1 cellular context compared by ENCODE assay signal in the genomic region with DNA sequence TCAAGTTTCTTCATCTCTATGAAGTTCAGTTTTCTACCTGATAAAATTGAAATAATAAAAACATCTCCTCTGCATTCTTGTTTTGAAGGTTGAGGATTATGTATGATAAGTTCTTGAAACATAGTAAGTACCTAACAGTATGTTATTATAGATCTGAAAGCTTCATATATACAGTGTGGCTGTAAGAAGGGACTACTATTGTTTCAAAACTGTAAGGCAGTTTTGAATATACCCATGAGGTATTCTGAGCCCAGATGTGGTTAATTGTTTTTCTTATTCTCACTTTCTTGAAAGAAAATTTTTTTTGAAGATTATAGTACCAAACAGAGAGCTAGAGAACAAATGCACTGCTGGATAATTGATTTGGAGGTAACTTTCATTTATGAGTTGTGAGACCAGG.
TF ChIP-seq lines count a peak whose summit lies in the region.

No MANE protein-coding gene starts in this region.

TF ChIP-seq in GM12878, 131 proteins besides CTCF, POLR2A, EP300 and RAD21 (continued from another document):
- TF ChIP-seq MEF2A (IDR thresholded peaks at IDR 0.05; ENCODE audit: insufficient read depth, low read depth, low read length): no peak
- TF ChIP-seq GABPA (IDR thresholded peaks at IDR 0.05; ENCODE audit: low read depth): no peak
- TF ChIP-seq CBFB (IDR thresholded peaks at IDR 0.05; ENCODE audit: low read depth): no peak
- no peak for TF ChIP-seq NBN (IDR thresholded peaks at IDR 0.05)
